Comparison of ENCODE assay signal across 20 cellular contexts in genomic region chr6:166448432-166448831, GRCh38.
DNase-seq lines count a peak whose midpoint lies in the region; ATAC-seq, FAIRE-seq and TF ChIP-seq lines count a peak whose summit lies in the region.
"Had no signal": no experiment of that assay in that cellular context is flagged by ENCODE, and none has a peak within 500 bp of the region (broad histone marks: within the 10 kb centered on the region; RNA-seq: fewer than 3 reads in every experiment).

No MANE protein-coding gene starts in this region.

- no TSS peak for BruUV-seq in HepG2 (replicated peaks; lab: Mats Ljungman, UMichigan)

- CTCF ChIA-PET in HepG2 (lab: Yijun Ruan, JAX; ENCODE audit: low intra/inter-chr PET ratio, low total read pairs): no interaction called here

- 54% methylated on average over 13 of the region's 13 CpGs for WGBS in HepG2 (ENCODE audit: low lambda C conversion rate)
- 80% methylated on average over 7 of the region's 13 CpGs for WGBS in right lobe of liver (ENCODE audit: insufficient coverage, low coverage, low lambda C conversion rate, missing lambda C conversion rate)
- WGBS in neuronal stem cell (ENCODE audit: extremely low coverage in 2 of 2, insufficient read length in 2 of 2, insufficient replicate concordance in 1 of 2), 2 donors: no CpG with 5 or more reads among the region's 13 CpGs

- H4K20me1 ChIP-seq in HepG2 (ENCODE audit: insufficient read depth, low read length): no peaks in the 10 kb centered on the region

- no peak overlapping the region for H3K9ac ChIP-seq in HepG2 (ENCODE audit: insufficient read depth, low read depth, low read length)
- no peak overlapping the region for H3K9ac ChIP-seq in neuronal stem cell (ENCODE audit: low read depth, low read length, poor library complexity)

- no peak overlapping the region for H2BK15ac ChIP-seq in neuronal stem cell (ENCODE audit: low read length)

- no peak overlapping the region for H3K4me3 ChIP-seq in HepG2 (replicated peaks in 1 of 3; ENCODE audit: insufficient read depth in 1 of 3, low read depth in 2 of 3, low read length in 3 of 3)
- H3K4me3 ChIP-seq in right lobe of liver: no peak overlapping the region
- H3K4me3 ChIP-seq in neuronal stem cell (ENCODE audit: low read length in 2 of 2): no peak overlapping the region
- no peak overlapping the region for H3K4me3 ChIP-seq in upper lobe of right lung
- H3K4me3 ChIP-seq: HAP-1 had no signal

- no peak overlapping the region for H4K91ac ChIP-seq in neuronal stem cell (ENCODE audit: low read depth, low read length, poor library complexity)

- FAIRE-seq in HepG2 (lab: Jason Lieb, UNC): no peak
- FAIRE-seq: G401.6, GM12892, H54 had no signal

- no peak overlapping the region for H3K14ac ChIP-seq in neuronal stem cell (ENCODE audit: low read length)

- H4K8ac ChIP-seq in neuronal stem cell (ENCODE audit: low read depth, low read length): no peak overlapping the region

- H3K9me3 ChIP-seq in HepG2 (ENCODE audit: low read length): no peaks in the 10 kb centered on the region
- H3K9me3 ChIP-seq in right lobe of liver: no peaks in the 10 kb centered on the region
- peaks cover 9 to 22% of the 10 kb centered on the region in 2 donors for H3K9me3 ChIP-seq in neuronal stem cell (replicated peaks in 1 of 2; ENCODE audit: control insufficient read depth in 2 of 2, insufficient read depth in 1 of 2, low read depth in 1 of 2, low read length in 2 of 2)
- H3K9me3 ChIP-seq in upper lobe of right lung: no peaks in the 10 kb centered on the region
- H3K9me3 ChIP-seq: HAP-1 had no signal

- TF ChIP-seq CTCF in HepG2 (CRISPR knock-in tag; IDR thresholded peaks at IDR 0.05) (no peak), right lobe of liver (IDR thresholded peaks at IDR 0.05) (no peak), upper lobe of right lung (IDR thresholded peaks at IDR 0.05) (no peak)

- H3K79me2 ChIP-seq in HepG2 (ENCODE audit: insufficient read depth, low read length): no peaks in the 10 kb centered on the region

- DNase-seq in HepG2 (ENCODE audit: low spot score): no peak
- DNase-seq in right lobe of liver: no peak
- peak; percentile 34 for DNase-seq in islet precursor cell
- no peak for DNase-seq in neuronal stem cell (ENCODE audit: low spot score)
- DNase-seq in upper lobe of right lung: no peak
- DNase-seq in NCI-H1048 (lab: John Stamatoyannopoulos, UW): no peak
- DNase-seq in NCI-H345 treated with DMSO at 0.1 percent for 48 hours (lab: John Stamatoyannopoulos, UW; ENCODE audit: unreplicated experiment): no peak
- DNase-seq: C1 segment of cervical spinal cord; Calu3; CD4-positive, alpha-beta memory T cell; COR-L47; DMS53; DMS79 treated with DMSO at 0.1 percent for 48 hours; GOT3; HFFc6 had no signal

- H3K4me1 ChIP-seq in HepG2 (ENCODE audit: insufficient read depth, low read length) (no peaks in the 10 kb centered on the region), right lobe of liver (no peaks in the 10 kb centered on the region), neuronal stem cell (ENCODE audit: control insufficient read depth in 2 of 2, insufficient read depth in 1 of 2, low read depth in 1 of 2, low read length in 2 of 2) (no peaks in the 10 kb centered on the region), upper lobe of right lung (no peaks in the 10 kb centered on the region)
- H3K4me1 ChIP-seq: HAP-1 had no signal

- TF ChIP-seq EP300 in HepG2 (IDR thresholded peaks at IDR 0.05; ENCODE audit: low read depth in 2 of 2, low read length in 2 of 2) (no peak), HepG2 (CRISPR knock-in tag; IDR thresholded peaks at IDR 0.05; ENCODE audit: borderline replicate concordance) (no peak)

- H2AK5ac ChIP-seq in neuronal stem cell (ENCODE audit: low read depth, low read length): no peak overlapping the region

- no peak overlapping the region for H3K18ac ChIP-seq in neuronal stem cell (ENCODE audit: low read length)

- TF ChIP-seq RAD21 in HepG2 (CRISPR knock-in tag; IDR thresholded peaks at IDR 0.05): no peak

- H2BK120ac ChIP-seq in neuronal stem cell (ENCODE audit: low read depth, low read length): no peak overlapping the region

- TF ChIP-seq POLR2A in HepG2 (IDR thresholded peaks at IDR 0.05; ENCODE audit: insufficient read depth in 1 of 2, low read depth in 2 of 2, low read length in 2 of 2) (no peak), right lobe of liver (IDR thresholded peaks at IDR 0.05) (no peak)

- H3K79me1 ChIP-seq in neuronal stem cell (ENCODE audit: low read depth, low read length): no peaks in the 10 kb centered on the region

- POLR2A ChIA-PET in HepG2 (lab: Yijun Ruan, JAX): no interaction called here

- H3K23ac ChIP-seq in neuronal stem cell (ENCODE audit: low read depth, low read length, poor library complexity): peak overlapping the region; percentile 47

- no peak overlapping the region for H2BK12ac ChIP-seq in neuronal stem cell (ENCODE audit: low read length)

- H3K36me3 ChIP-seq in HepG2 (replicated peaks in 1 of 2; ENCODE audit: control insufficient read depth in 1 of 2, insufficient read depth in 2 of 2, low read length in 2 of 2): no peaks in the 10 kb centered on the region
- H3K36me3 ChIP-seq in right lobe of liver: no peaks in the 10 kb centered on the region
- H3K36me3 ChIP-seq in neuronal stem cell (replicated peaks in 1 of 2; ENCODE audit: control insufficient read depth in 2 of 2, insufficient read depth in 2 of 2, low read length in 2 of 2): peaks cover 16 to 64% of the 10 kb centered on the region in 2 donors
- peaks cover 33% of the 10 kb centered on the region for H3K36me3 ChIP-seq in upper lobe of right lung
- H3K36me3 ChIP-seq: HAP-1 had no signal

- peaks cover 6 to 39% of the 10 kb centered on the region in 2 experiments for H3K27me3 ChIP-seq in HepG2 (ENCODE audit: control insufficient read depth in 1 of 2, insufficient read depth in 2 of 2, low read length in 2 of 2)
- H3K27me3 ChIP-seq in right lobe of liver: no peaks in the 10 kb centered on the region
- no peaks in the 10 kb centered on the region for H3K27me3 ChIP-seq in neuronal stem cell (ENCODE audit: control insufficient read depth in 3 of 3, insufficient read depth in 3 of 3, low read depth in 1 of 3, low read length in 3 of 3)
- no peaks in the 10 kb centered on the region for H3K27me3 ChIP-seq in upper lobe of right lung

- no peak overlapping the region for H3K4me2 ChIP-seq in HepG2 (ENCODE audit: low read depth, low read length)
- no peak overlapping the region for H3K4me2 ChIP-seq in neuronal stem cell (ENCODE audit: insufficient read depth, low read length, poor library complexity, severe bottlenecking)

- no peak overlapping the region for H3K4ac ChIP-seq in neuronal stem cell (ENCODE audit: low read length)

- intact Hi-C loops in HepG2 (cut with micrococcal nuclease; ENCODE audit: unreplicated experiment) (no loop called here), right lobe of liver (cut with DNase I) (no loop called here), upper lobe of right lung (cut with DNase I) (no loop called here)

- H2AFZ ChIP-seq in HepG2 (ENCODE audit: low read length) (no peak overlapping the region), neuronal stem cell (ENCODE audit: low read length) (no peak overlapping the region)

- ATAC-seq in HepG2 (no peak), right lobe of liver (no peak), upper lobe of right lung (peak; percentile 40), HG03135 (IDR thresholded peaks at IDR 0.05; ENCODE audit: unreplicated experiment) (no peak)

- H3K27ac ChIP-seq in HepG2 (ENCODE audit: extremely low read length, insufficient read depth, low read length) (no peak overlapping the region), right lobe of liver (no peak overlapping the region), neuronal stem cell (replicated peaks; ENCODE audit: low read length) (no peak overlapping the region), upper lobe of right lung (no peak overlapping the region)

- no peak overlapping the region for H2BK5ac ChIP-seq in neuronal stem cell (ENCODE audit: low read length)

- in situ Hi-C loops in HepG2 (cut with HindIII; ENCODE audit: extremely low pct_ligation_motif_present, low pct_unique_long_range_greater_than_20kb): no loop called here

TF ChIP-seq in HepG2, 621 proteins besides CTCF, POLR2A, EP300 and RAD21:
- TF ChIP-seq ZNF263 (CRISPR knock-in tag; IDR thresholded peaks at IDR 0.05) (0 out of 2 replicates have a peak, but pooled peaks have one; percentile 56), HMG20A (CRISPR knock-in tag; IDR thresholded peaks at IDR 0.05; ENCODE audit: borderline replicate concordance) (no peak)
- TF ChIP-seq, protein P1, sequence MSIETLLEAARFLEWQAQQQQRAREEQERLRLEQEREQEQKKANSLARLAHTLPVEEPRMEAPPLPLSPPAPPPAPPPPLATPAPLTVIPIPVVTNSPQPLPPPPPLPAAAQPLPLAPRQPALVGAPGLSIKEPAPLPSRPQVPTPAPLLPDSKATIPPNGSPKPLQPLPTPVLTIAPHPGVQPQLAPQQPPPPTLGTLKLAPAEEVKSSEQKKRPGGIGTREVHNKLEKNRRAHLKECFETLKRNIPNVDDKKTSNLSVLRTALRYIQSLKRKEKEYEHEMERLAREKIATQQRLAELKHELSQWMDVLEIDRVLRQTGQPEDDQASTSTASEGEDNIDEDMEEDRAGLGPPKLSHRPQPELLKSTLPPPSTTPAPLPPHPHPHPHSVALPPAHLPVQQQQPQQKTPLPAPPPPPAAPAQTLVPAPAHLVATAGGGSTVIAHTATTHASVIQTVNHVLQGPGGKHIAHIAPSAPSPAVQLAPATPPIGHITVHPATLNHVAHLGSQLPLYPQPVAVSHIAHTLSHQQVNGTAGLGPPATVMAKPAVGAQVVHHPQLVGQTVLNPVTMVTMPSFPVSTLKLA (IDR thresholded peaks at IDR 0.05): peak; percentile 43; the same call in 1 of the 2 replicates
